In the genomic region with DNA sequence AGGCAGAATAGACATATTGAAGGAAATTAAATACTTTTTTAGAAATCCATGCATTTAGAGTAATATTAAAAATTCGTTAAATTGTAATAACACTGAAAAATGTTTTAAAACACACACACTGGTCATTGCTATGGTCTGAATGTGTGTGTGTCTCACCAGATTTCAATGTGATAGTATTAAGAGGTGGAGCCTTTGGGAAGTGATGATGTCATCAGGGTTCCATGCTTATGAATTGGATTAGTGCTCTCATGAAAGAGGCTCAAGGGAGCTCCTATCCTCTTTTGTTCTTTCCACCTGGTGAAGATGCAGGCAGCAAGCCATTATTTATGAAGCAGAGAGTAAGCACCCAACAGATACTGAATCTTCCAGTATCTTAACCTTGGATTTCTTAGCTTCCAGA, we compare ENCODE assay signal across 18 cellular contexts.
DNase-seq lines count a peak whose midpoint lies in the region; ATAC-seq, FAIRE-seq and TF ChIP-seq lines count a peak whose summit lies in the region.
"Had no signal": no experiment of that assay in that cellular context is flagged by ENCODE, and none has a peak within 500 bp of the region (broad histone marks: within the 10 kb centered on the region; RNA-seq: fewer than 3 reads in every experiment).

No MANE protein-coding gene starts in this region.

- TF ChIP-seq CTCF in bronchial epithelial cell (IDR thresholded peaks at IDR 0.05; ENCODE audit: insufficient read depth, low read length, severe bottlenecking), result no peak
- TF ChIP-seq CTCF in GM13977 (IDR thresholded peaks at IDR 0.05; ENCODE audit: extremely low read depth, insufficient read depth, missing control alignments), result no peak

- no peaks in the 10 kb centered on the region for H3K27me3 ChIP-seq in bronchial epithelial cell (ENCODE audit: control insufficient read depth, insufficient read depth, low read length)
- H3K27me3 ChIP-seq: Peyer's patch, SJSA1 had no signal

- no peak for FAIRE-seq in bronchial epithelial cell (lab: Jason Lieb, UNC)
- FAIRE-seq: H54 had no signal

- in situ Hi-C loops in GM13977 (cut with MboI; ENCODE audit: low pct_unique_long_range_greater_than_20kb, low sequenced_read_pairs, unreplicated experiment), result no loop called here

- DNase-seq in DMS53 treated with DMSO at 0.1 percent for 48 hours (lab: John Stamatoyannopoulos, UW; ENCODE audit: unreplicated experiment) (peak; percentile 39), EL (peak; percentile 18), NCI-H345 (lab: John Stamatoyannopoulos, UW) (peak; percentile 31), bronchial epithelial cell (ENCODE audit: low read depth) (peak; percentile 8), NCI-H1092 (lab: John Stamatoyannopoulos, UW) (no peak), left lobe of liver (ENCODE audit: low spot score) (no peak), GM13977 (ENCODE audit: low spot score) (no peak)
- DNase-seq: CD4-positive, CD25-positive, alpha-beta regulatory T cell; GF-D8; Kasumi-1; NCI-H187 treated with DMSO at 0.1 percent for 48 hours; NCI-H446; NCI-H526; Peyer's patch; T-helper 1 cell had no signal

- ATAC-seq in left lobe of liver, result no peak
- no peak for ATAC-seq in HG03432 (IDR thresholded peaks at IDR 0.05; ENCODE audit: unreplicated experiment)

- no peaks in the 10 kb centered on the region for H3K36me3 ChIP-seq in bronchial epithelial cell (ENCODE audit: control insufficient read depth, insufficient read depth, low read length)
- H3K36me3 ChIP-seq: Peyer's patch, SJSA1 had no signal

- no peak overlapping the region for H3K4me3 ChIP-seq in bronchial epithelial cell (ENCODE audit: low read depth, low read length)
- H3K4me3 ChIP-seq: Peyer's patch, SJSA1 had no signal

Comparison
In these comparisons a context has a peak if more than half of its experiments do, and no peak if none do; other contexts are left out.
1. DNase-seq: peak in DMS53 treated with DMSO at 0.1 percent for 48 hours (single experiment), EL (single experiment), NCI-H345 (single experiment) and bronchial epithelial cell (single experiment); none in NCI-H1092 (single experiment), left lobe of liver (single experiment) and GM13977 (single experiment).